8 cellular contexts compared by ENCODE assay signal in the genomic region with DNA sequence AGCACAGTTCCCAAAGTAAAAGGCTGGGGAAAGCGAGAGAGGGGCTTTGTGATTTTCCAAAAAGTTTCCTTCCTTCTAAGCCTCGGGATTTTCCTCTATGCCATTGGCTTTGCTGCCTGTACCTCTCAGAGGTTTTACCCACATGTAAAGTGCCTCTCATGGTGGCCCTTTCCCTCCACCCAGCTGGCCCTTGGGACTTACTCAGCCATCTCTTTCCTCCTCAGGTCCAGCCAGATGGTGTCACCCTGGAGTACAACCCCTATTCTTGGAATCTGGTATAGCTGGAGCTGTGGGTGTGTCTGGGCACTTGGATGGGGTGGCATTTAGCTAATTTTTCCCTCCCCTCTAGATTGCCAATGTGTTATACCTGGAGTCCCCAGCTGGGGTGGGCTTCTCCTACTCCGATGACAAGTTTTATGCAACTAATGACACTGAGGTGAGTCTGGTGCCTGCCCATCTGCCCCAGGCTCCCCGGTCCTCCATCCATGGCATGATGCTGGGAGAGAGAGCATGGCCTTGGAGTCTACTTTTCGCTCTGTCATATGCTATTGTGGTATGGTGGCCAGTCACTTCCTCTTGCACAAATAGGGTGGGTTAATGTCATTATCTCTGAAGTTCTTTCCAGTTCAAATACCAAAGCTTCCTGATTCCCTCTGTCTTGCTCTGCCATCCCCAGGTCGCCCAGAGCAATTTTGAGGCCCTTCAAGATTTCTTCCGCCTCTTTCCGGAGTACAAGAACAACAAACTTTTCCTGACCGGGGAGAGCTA. TPM values are rescaled to one million over a fixed set of nuclear protein-coding genes. Genes with fewer than 3 reads are reported as not detected.
DNase-seq lines count a peak whose midpoint lies in the region; ATAC-seq and TF ChIP-seq lines count a peak whose summit lies in the region.

No MANE protein-coding gene starts in this region.

- peak overlapping the region; percentile 57 for H3K27ac Mint-ChIP-seq in activated CD8-positive, alpha-beta memory T cell treated with anti-CD3 and anti-CD28 coated beads, Interleukin-2, amount 10 ng/mL, durations not matched to agents 7 days and 5 days

- CTCF ChIA-PET in activated CD8-positive, alpha-beta memory T cell treated with anti-CD3 and anti-CD28 coated beads, Interleukin-2, amount 10 ng/mL, durations not matched to agents 7 days and 5 days (lab: Charles Lee): interaction anchor here (0.9 to 3.5 kb wide), 7 partner anchors 11 to 95 kb away, joined by 3 to 19 read pairs (median 3); partner anchors contain the start of gene ZSWIM1
- CTCF ChIA-PET in PC-3 (lab: Charles Lee): interaction anchor here (0.6 to 1.0 kb wide), 4 partner anchors 66 to 79 kb away, joined by 3 read pairs; no protein-coding TSS in a partner anchor

- H4K20me1 ChIP-seq in PC-3 (ENCODE audit: low read length): no peaks in the 10 kb centered on the region

- H2AFZ ChIP-seq in PC-3 (ENCODE audit: low read length): peak overlapping the region; percentile 89

- peaks cover 4% of the 10 kb centered on the region for H3K36me3 Mint-ChIP-seq in activated CD8-positive, alpha-beta memory T cell treated with anti-CD3 and anti-CD28 coated beads, Interleukin-2, amount 10 ng/mL, durations not matched to agents 7 days and 5 days

- peaks cover 35% of the 10 kb centered on the region for H3K4me1 Mint-ChIP-seq in activated CD8-positive, alpha-beta memory T cell treated with anti-CD3 and anti-CD28 coated beads, Interleukin-2, amount 10 ng/mL, durations not matched to agents 7 days and 5 days

- H3K9ac ChIP-seq in PC-3 (ENCODE audit: low read length): peak overlapping the region; percentile 76
- H3K9ac ChIP-seq in duodenal mucosa (ENCODE audit: low read depth in 1 of 2, low read length in 2 of 2): peak overlapping the region; percentile 67 to 86

- H3K79me2 ChIP-seq in PC-3 (ENCODE audit: low read length): 0 out of 2 replicates have a peak, but pooled peaks cover 10% of the 10 kb centered on the region

- no peaks in the 10 kb centered on the region for H3F3A ChIP-seq in PC-3 (ENCODE audit: low read length, unreplicated experiment)

- peak overlapping the region; percentile 96 for H3K4me2 ChIP-seq in PC-3 (ENCODE audit: low read length)

- intact Hi-C loops in PC-3 (cut with micrococcal nuclease): loop anchor here (5.0 kb wide), 1 partner anchor 80 kb away; the partner anchor contains the start of gene UBE2C

- H3K27me3 ChIP-seq in PC-3 (ENCODE audit: low read length) (no peaks in the 10 kb centered on the region), duodenal mucosa (ENCODE audit: control insufficient read depth in 1 of 2, insufficient read depth in 2 of 2, low read length in 2 of 2) (no peaks in the 10 kb centered on the region)

- peaks cover 15% of the 10 kb centered on the region; the same call in 1 of the 2 replicates for H3K36me3 ChIP-seq in PC-3 (ENCODE audit: low read depth, low read length)
- H3K36me3 ChIP-seq in duodenal mucosa (ENCODE audit: control insufficient read depth in 1 of 2, insufficient read depth in 2 of 2, low read length in 2 of 2): peaks cover 22 to 49% of the 10 kb centered on the region in 2 donors

- H3K9me2 ChIP-seq in PC-3 (replicated peaks; ENCODE audit: low read length): no peaks in the 10 kb centered on the region

- no peaks in the 10 kb centered on the region for H3K9me3 Mint-ChIP-seq in activated CD8-positive, alpha-beta memory T cell treated with anti-CD3 and anti-CD28 coated beads, Interleukin-2, amount 10 ng/mL, durations not matched to agents 7 days and 5 days (ENCODE audit: low read depth)

- H3K27me3 Mint-ChIP-seq in activated CD8-positive, alpha-beta memory T cell treated with anti-CD3 and anti-CD28 coated beads, Interleukin-2, amount 10 ng/mL, durations not matched to agents 7 days and 5 days: no peaks in the 10 kb centered on the region

- H3K4me3 Mint-ChIP-seq in activated CD8-positive, alpha-beta memory T cell treated with anti-CD3 and anti-CD28 coated beads, Interleukin-2, amount 10 ng/mL, durations not matched to agents 7 days and 5 days: peak overlapping the region; percentile 84

- H3K4me1 ChIP-seq in PC-3 (ENCODE audit: insufficient read depth, low read length) (peaks cover 23% of the 10 kb centered on the region), duodenal mucosa (ENCODE audit: control insufficient read depth in 1 of 2, insufficient read depth in 2 of 2, low read length in 2 of 2) (peaks cover 24 to 37% of the 10 kb centered on the region in 2 donors)

- ATAC-seq in activated CD8-positive, alpha-beta memory T cell treated with anti-CD3 and anti-CD28 coated beads, Interleukin-2, amount 10 ng/mL, durations not matched to agents 7 days and 5 days: no peak
- peak; percentile 63 for ATAC-seq in PC-3

- TF ChIP-seq CTCF in PC-3 (conservative IDR thresholded peaks at IDR 0.05; ENCODE audit: low read depth, low read length): peak; percentile 57

- no TSS peak for BruUV-seq in PC-3 (replicated peaks; lab: Mats Ljungman, UMichigan)

- H3K9me3 ChIP-seq in PC-3 (ENCODE audit: low read length): no peaks in the 10 kb centered on the region
- H3K9me3 ChIP-seq in duodenal mucosa (ENCODE audit: control insufficient read depth in 1 of 2, low read length in 2 of 2): no peaks in the 10 kb centered on the region

- POLR2A ChIA-PET in PC-3 (lab: Charles Lee; ENCODE audit: unreplicated experiment): interaction anchor here (0.5 to 0.6 kb wide), 2 partner anchors 12 to 27 kb away, joined by 3 to 4 read pairs; no protein-coding TSS in a partner anchor

- no peak overlapping the region for H3K27ac ChIP-seq in PC-3 (ENCODE audit: low read length)
- no peak overlapping the region for H3K27ac ChIP-seq in duodenal mucosa (ENCODE audit: low read depth, low read length)

- H3K4me3 ChIP-seq in PC-3 (ENCODE audit: low read length): peak overlapping the region; percentile 78
- peak overlapping the region; percentile 64 to 88 for H3K4me3 ChIP-seq in duodenal mucosa (ENCODE audit: low read depth in 1 of 2, low read length in 2 of 2)

- DNase-seq in activated CD8-positive, alpha-beta memory T cell treated with anti-CD3 and anti-CD28 coated beads, Interleukin-2, amount 10 ng/mL, durations not matched to agents 7 days and 5 days: no peak
- no peak for DNase-seq in activated CD8-positive, alpha-beta memory T cell treated with anti-CD3 and anti-CD28 coated beads for 24 hours
- peak; percentile 55 for DNase-seq in PC-3
- peak; percentile 49 for DNase-seq in myocyte (ENCODE audit: low read depth)
- no peak for DNase-seq in stimulated activated CD4-positive, alpha-beta T cell treated with anti-CD3 and anti-CD28 coated beads, Interleukin-4, amount 100 ng/mL, for 4 hours
- DNase-seq in NCI-H526 (lab: John Stamatoyannopoulos, UW): no peak
- no peak for DNase-seq in ecto neural progenitor cell (ENCODE audit: low spot score)

RNA-seq across cellular contexts. Expression of gene CTSA, which starts 1.1 kb away (rescaled TPM):
- total RNA-seq in activated CD8-positive, alpha-beta memory T cell treated with anti-CD3 and anti-CD28 coated beads, Interleukin-2, amount 10 ng/mL, durations not matched to agents 7 days and 5 days: 10 to 100 TPM; 55.5 to 69.6 TPM
- total RNA-seq in PC-3 (2014; rRNA removed): 98.0 and 129 TPM in 2 replicates
- total RNA-seq in myocyte: 218 and 227 TPM in 2 replicates
- 251 TPM for polyA plus RNA-seq in myocyte (2012)

RNA-seq across cellular contexts. Expression of gene NEURL2, which starts 1.2 kb away (rescaled TPM):
- 1 to 10 TPM in 1 of 2 experiments, under 1 TPM in 1; 0.91 to 1.9 TPM for total RNA-seq in activated CD8-positive, alpha-beta memory T cell treated with anti-CD3 and anti-CD28 coated beads, Interleukin-2, amount 10 ng/mL, durations not matched to agents 7 days and 5 days
- 2.3 and 3.7 TPM in 2 replicates for total RNA-seq in PC-3 (2014; rRNA removed)
- total RNA-seq in myocyte: 34.3 and 35.1 TPM in 2 replicates
- polyA plus RNA-seq in myocyte (2012): 10.3 TPM

RNA-seq across cellular contexts. Expression of gene SPATA25, which starts 4.8 kb away (rescaled TPM):
- 1 to 10 TPM in 1 of 2 experiments, under 1 TPM in 1; 0.55 to 1.2 TPM for total RNA-seq in activated CD8-positive, alpha-beta memory T cell treated with anti-CD3 and anti-CD28 coated beads, Interleukin-2, amount 10 ng/mL, durations not matched to agents 7 days and 5 days
- total RNA-seq in PC-3 (2014; rRNA removed) (0.40 and 0.46 TPM in 2 replicates), myocyte (5.9 and 10.2 TPM in 2 replicates)
- polyA plus RNA-seq in myocyte (2012): 2.1 TPM

RNA-seq across cellular contexts. Expression of gene ZSWIM1, which starts 11.2 kb away (rescaled TPM):
- total RNA-seq in activated CD8-positive, alpha-beta memory T cell treated with anti-CD3 and anti-CD28 coated beads, Interleukin-2, amount 10 ng/mL, durations not matched to agents 7 days and 5 days: 1 to 10 TPM; 2.2 to 4.4 TPM
- total RNA-seq in PC-3 (2014; rRNA removed) (9.4 and 16.3 TPM in 2 replicates), myocyte (10.4 and 11.4 TPM in 2 replicates)
- 8.7 TPM for polyA plus RNA-seq in myocyte (2012)

RNA-seq across cellular contexts. Expression of gene PLTP, which starts 19.7 kb away (rescaled TPM):
- 1 to 10 TPM; 3.2 to 3.3 TPM for total RNA-seq in activated CD8-positive, alpha-beta memory T cell treated with anti-CD3 and anti-CD28 coated beads, Interleukin-2, amount 10 ng/mL, durations not matched to agents 7 days and 5 days
- total RNA-seq in PC-3 (2014; rRNA removed) (56.6 and 61.5 TPM in 2 replicates), myocyte (12.9 and 14.2 TPM in 2 replicates)
- polyA plus RNA-seq in myocyte (2012): 14.9 TPM

Comparison
In these comparisons a context has a peak if more than half of its experiments do, and no peak if none do; other contexts are left out.
1. DNase-seq: peak in PC-3 (single experiment) and myocyte (single experiment); none in activated CD8-positive, alpha-beta memory T cell treated with anti-CD3 and anti-CD28 coated beads, Interleukin-2, amount 10 ng/mL, durations not matched to agents 7 days and 5 days (single experiment), activated CD8-positive, alpha-beta memory T cell treated with anti-CD3 and anti-CD28 coated beads for 24 hours (single experiment), stimulated activated CD4-positive, alpha-beta T cell treated with anti-CD3 and anti-CD28 coated beads, Interleukin-4, amount 100 ng/mL, for 4 hours (0 of 2), NCI-H526 (0 of 2) and ecto neural progenitor cell (single experiment).